1 cellular context compared by ENCODE assay signal in genomic region chr7:6826151-6826550, GRCh38.
TF ChIP-seq lines count a peak whose summit lies in the region.
"Not testable (repeated sequence)": the region's sequence is repeated elsewhere in the genome, so short reads cannot be mapped to it uniquely, and the experiment has no call there.

TSS of gene CCZ1B (minus strand) at chr7:6826275. CDS start at chr7:6826197, 78 bp downstream.

TF ChIP-seq in HepG2, 621 proteins besides CTCF, POLR2A, EP300 and RAD21 (continued from another document and continues in another):
- TF ChIP-seq POLR2G (IDR thresholded peaks at IDR 0.05; ENCODE audit: low read depth, low read length) (peak; percentile 79), TFDP1 (CRISPR knock-in tag; IDR thresholded peaks at IDR 0.05; ENCODE audit: borderline replicate concordance) (peak; percentile 35; the same call in 1 of the 2 replicates), PHF20 (CRISPR knock-in tag; IDR thresholded peaks at IDR 0.05) (peak; percentile 85), KMT2B (CRISPR knock-in tag; IDR thresholded peaks at IDR 0.05) (peak; percentile 92), KDM2A (CRISPR knock-in tag; IDR thresholded peaks at IDR 0.05; ENCODE audit: borderline replicate concordance, low read depth) (peak; percentile 82), NR2F6 (CRISPR knock-in tag; IDR thresholded peaks at IDR 0.05) (peak; percentile 25; the same call in 1 of the 2 replicates), CBX5 (CRISPR knock-in tag; IDR thresholded peaks at IDR 0.05; ENCODE audit: borderline replicate concordance) (peak; percentile 56; the same call in 1 of the 2 replicates), CREB1 (IDR thresholded peaks at IDR 0.05) (peak; percentile 22; the same call in 1 of the 2 replicates), CREB1 (CRISPR knock-in tag; IDR thresholded peaks at IDR 0.05) (peak; percentile 75), ZNF331 (CRISPR knock-in tag; IDR thresholded peaks at IDR 0.05) (0 out of 2 replicates have a peak, but pooled peaks have one; percentile 58), KDM3A (CRISPR knock-in tag; IDR thresholded peaks at IDR 0.05; ENCODE audit: low read depth) (0 out of 2 replicates have a peak, but pooled peaks have one; percentile 53), ZBTB40 (IDR thresholded peaks at IDR 0.05) (peak; percentile 60), ZBTB33 (CRISPR knock-in tag; IDR thresholded peaks at IDR 0.05) (peak; percentile 44; the same call in 1 of the 2 replicates), SP1 (CRISPR knock-in tag; IDR thresholded peaks at IDR 0.05) (peak; percentile 52; the same call in 1 of the 2 replicates), ETV5 (CRISPR knock-in tag; IDR thresholded peaks at IDR 0.05; ENCODE audit: borderline replicate concordance) (peak; percentile 74), ELF3 (CRISPR knock-in tag; IDR thresholded peaks at IDR 0.05) (peak; percentile 75), DMAP1 (CRISPR knock-in tag; IDR thresholded peaks at IDR 0.05) (peak; percentile 71; the same call in 1 of the 2 replicates), FOXO1 (CRISPR knock-in tag; IDR thresholded peaks at IDR 0.05) (0 out of 2 replicates have a peak, but pooled peaks have one; percentile 33), THAP11 (CRISPR knock-in tag; IDR thresholded peaks at IDR 0.05) (peak; percentile 92), GATAD1 (CRISPR knock-in tag; IDR thresholded peaks at IDR 0.05) (peak; percentile 92), SALL2 (CRISPR knock-in tag; IDR thresholded peaks at IDR 0.05) (peak; percentile 51; the same call in 1 of the 2 replicates), ELF1 (CRISPR knock-in tag; IDR thresholded peaks at IDR 0.05) (peak; percentile 92), FOXA3 (CRISPR knock-in tag; IDR thresholded peaks at IDR 0.05) (peak; percentile 47; the same call in 1 of the 2 replicates), GABPA (IDR thresholded peaks at IDR 0.05; ENCODE audit: low read depth, low read length) (peak; percentile 72), GABPA (CRISPR knock-in tag; IDR thresholded peaks at IDR 0.05; ENCODE audit: low read depth) (peak; percentile 89), KAT7 (CRISPR knock-in tag; IDR thresholded peaks at IDR 0.05; ENCODE audit: borderline replicate concordance) (peak; percentile 75; the same call in 1 of the 2 replicates), DR1 (CRISPR knock-in tag; IDR thresholded peaks at IDR 0.05) (peak; percentile 36; the same call in 1 of the 2 replicates), RBFOX2 (IDR thresholded peaks at IDR 0.05; ENCODE audit: low read depth, low read length) (peak; percentile 71), THRA (CRISPR knock-in tag; IDR thresholded peaks at IDR 0.05; ENCODE audit: borderline replicate concordance) (peak; percentile 54; the same call in 1 of the 2 replicates)
- TF ChIP-seq, protein P1, sequence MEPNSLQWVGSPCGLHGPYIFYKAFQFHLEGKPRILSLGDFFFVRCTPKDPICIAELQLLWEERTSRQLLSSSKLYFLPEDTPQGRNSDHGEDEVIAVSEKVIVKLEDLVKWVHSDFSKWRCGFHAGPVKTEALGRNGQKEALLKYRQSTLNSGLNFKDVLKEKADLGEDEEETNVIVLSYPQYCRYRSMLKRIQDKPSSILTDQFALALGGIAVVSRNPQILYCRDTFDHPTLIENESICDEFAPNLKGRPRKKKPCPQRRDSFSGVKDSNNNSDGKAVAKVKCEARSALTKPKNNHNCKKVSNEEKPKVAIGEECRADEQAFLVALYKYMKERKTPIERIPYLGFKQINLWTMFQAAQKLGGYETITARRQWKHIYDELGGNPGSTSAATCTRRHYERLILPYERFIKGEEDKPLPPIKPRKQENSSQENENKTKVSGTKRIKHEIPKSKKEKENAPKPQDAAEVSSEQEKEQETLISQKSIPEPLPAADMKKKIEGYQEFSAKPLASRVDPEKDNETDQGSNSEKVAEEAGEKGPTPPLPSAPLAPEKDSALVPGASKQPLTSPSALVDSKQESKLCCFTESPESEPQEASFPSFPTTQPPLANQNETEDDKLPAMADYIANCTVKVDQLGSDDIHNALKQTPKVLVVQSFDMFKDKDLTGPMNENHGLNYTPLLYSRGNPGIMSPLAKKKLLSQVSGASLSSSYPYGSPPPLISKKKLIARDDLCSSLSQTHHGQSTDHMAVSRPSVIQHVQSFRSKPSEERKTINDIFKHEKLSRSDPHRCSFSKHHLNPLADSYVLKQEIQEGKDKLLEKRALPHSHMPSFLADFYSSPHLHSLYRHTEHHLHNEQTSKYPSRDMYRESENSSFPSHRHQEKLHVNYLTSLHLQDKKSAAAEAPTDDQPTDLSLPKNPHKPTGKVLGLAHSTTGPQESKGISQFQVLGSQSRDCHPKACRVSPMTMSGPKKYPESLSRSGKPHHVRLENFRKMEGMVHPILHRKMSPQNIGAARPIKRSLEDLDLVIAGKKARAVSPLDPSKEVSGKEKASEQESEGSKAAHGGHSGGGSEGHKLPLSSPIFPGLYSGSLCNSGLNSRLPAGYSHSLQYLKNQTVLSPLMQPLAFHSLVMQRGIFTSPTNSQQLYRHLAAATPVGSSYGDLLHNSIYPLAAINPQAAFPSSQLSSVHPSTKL (CRISPR knock-in tag; IDR thresholded peaks at IDR 0.05), result peak; percentile 55
- TF ChIP-seq NR2F6 (IDR thresholded peaks at IDR 0.05); ZBTB40 (CRISPR knock-in tag; IDR thresholded peaks at IDR 0.05); SP1 (IDR thresholded peaks at IDR 0.05): not testable (repeated sequence)
- TF ChIP-seq, protein P2, sequence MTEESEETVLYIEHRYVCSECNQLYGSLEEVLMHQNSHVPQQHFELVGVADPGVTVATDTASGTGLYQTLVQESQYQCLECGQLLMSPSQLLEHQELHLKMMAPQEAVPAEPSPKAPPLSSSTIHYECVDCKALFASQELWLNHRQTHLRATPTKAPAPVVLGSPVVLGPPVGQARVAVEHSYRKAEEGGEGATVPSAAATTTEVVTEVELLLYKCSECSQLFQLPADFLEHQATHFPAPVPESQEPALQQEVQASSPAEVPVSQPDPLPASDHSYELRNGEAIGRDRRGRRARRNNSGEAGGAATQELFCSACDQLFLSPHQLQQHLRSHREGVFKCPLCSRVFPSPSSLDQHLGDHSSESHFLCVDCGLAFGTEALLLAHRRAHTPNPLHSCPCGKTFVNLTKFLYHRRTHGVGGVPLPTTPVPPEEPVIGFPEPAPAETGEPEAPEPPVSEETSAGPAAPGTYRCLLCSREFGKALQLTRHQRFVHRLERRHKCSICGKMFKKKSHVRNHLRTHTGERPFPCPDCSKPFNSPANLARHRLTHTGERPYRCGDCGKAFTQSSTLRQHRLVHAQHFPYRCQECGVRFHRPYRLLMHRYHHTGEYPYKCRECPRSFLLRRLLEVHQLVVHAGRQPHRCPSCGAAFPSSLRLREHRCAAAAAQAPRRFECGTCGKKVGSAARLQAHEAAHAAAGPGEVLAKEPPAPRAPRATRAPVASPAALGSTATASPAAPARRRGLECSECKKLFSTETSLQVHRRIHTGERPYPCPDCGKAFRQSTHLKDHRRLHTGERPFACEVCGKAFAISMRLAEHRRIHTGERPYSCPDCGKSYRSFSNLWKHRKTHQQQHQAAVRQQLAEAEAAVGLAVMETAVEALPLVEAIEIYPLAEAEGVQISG (CRISPR knock-in tag; IDR thresholded peaks at IDR 0.05), result peak; percentile 93
- TF ChIP-seq, protein P3, sequence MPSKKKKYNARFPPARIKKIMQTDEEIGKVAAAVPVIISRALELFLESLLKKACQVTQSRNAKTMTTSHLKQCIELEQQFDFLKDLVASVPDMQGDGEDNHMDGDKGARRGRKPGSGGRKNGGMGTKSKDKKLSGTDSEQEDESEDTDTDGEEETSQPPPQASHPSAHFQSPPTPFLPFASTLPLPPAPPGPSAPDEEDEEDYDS (CRISPR knock-in tag; IDR thresholded peaks at IDR 0.05), result 0 out of 2 replicates have a peak, but pooled peaks have one; percentile 40
- TF ChIP-seq, protein P4, sequence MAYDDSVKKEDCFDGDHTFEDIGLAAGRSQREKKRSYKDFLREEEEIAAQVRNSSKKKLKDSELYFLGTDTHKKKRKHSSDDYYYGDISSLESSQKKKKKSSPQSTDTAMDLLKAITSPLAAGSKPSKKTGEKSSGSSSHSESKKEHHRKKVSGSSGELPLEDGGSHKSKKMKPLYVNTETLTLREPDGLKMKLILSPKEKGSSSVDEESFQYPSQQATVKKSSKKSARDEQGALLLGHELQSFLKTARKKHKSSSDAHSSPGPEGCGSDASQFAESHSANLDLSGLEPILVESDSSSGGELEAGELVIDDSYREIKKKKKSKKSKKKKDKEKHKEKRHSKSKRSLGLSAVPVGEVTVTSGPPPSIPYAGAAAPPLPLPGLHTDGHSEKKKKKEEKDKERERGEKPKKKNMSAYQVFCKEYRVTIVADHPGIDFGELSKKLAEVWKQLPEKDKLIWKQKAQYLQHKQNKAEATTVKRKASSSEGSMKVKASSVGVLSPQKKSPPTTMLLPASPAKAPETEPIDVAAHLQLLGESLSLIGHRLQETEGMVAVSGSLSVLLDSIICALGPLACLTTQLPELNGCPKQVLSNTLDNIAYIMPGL (CRISPR knock-in tag; IDR thresholded peaks at IDR 0.05; ENCODE audit: borderline replicate concordance in 1 of 2, low read depth in 1 of 2), result peak in 1 of 2 experiments; percentile 78; a peak in 1 of 4 replicates
